1 cellular context compared by ENCODE assay signal in the genomic region with DNA sequence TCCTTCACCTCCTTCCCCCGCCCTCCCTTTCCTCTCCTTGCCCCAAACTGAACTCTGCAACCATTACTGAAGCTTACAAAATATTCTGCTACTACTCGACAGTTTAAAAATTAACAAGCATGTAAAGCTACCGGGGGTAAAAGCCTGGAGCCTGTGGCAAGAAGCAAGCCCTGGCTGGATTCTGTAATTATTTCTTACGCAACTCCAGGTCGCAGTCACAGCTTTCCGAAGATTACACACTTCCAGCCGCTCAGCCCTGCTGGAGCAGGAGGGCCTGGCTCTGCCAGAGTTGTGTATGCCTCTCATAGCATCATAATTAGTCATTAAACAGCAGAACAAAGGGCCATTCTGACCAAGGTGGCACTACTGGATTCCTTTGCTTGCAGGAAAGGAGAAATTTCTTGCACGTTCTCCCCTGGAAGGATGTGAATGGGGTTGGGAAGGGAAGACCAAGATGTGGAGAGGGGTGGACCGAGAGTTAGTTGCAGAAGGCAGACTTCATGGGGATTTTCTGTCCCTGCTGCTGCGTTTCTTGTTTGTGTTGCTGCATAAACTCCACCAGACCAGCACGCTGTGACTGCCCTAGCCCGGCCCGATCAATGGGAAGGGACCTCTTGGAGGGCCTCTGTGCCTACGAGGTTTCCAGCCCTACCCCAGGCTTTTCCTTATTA.
TF ChIP-seq lines count a peak whose summit lies in the region.

No MANE protein-coding gene starts in this region.

TF ChIP-seq in HepG2, 621 proteins besides CTCF, POLR2A, EP300 and RAD21 (continued from another document and continues in another):
- TF ChIP-seq, protein P1, sequence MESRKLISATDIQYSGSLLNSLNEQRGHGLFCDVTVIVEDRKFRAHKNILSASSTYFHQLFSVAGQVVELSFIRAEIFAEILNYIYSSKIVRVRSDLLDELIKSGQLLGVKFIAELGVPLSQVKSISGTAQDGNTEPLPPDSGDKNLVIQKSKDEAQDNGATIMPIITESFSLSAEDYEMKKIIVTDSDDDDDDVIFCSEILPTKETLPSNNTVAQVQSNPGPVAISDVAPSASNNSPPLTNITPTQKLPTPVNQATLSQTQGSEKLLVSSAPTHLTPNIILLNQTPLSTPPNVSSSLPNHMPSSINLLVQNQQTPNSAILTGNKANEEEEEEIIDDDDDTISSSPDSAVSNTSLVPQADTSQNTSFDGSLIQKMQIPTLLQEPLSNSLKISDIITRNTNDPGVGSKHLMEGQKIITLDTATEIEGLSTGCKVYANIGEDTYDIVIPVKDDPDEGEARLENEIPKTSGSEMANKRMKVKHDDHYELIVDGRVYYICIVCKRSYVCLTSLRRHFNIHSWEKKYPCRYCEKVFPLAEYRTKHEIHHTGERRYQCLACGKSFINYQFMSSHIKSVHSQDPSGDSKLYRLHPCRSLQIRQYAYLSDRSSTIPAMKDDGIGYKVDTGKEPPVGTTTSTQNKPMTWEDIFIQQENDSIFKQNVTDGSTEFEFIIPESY (CRISPR knock-in tag; IDR thresholded peaks at IDR 0.05) = peak; percentile 79
- no peak for TF ChIP-seq NR1H2 (CRISPR knock-in tag; IDR thresholded peaks at IDR 0.05; ENCODE audit: borderline replicate concordance, low read depth)
- TF ChIP-seq, protein P2, sequence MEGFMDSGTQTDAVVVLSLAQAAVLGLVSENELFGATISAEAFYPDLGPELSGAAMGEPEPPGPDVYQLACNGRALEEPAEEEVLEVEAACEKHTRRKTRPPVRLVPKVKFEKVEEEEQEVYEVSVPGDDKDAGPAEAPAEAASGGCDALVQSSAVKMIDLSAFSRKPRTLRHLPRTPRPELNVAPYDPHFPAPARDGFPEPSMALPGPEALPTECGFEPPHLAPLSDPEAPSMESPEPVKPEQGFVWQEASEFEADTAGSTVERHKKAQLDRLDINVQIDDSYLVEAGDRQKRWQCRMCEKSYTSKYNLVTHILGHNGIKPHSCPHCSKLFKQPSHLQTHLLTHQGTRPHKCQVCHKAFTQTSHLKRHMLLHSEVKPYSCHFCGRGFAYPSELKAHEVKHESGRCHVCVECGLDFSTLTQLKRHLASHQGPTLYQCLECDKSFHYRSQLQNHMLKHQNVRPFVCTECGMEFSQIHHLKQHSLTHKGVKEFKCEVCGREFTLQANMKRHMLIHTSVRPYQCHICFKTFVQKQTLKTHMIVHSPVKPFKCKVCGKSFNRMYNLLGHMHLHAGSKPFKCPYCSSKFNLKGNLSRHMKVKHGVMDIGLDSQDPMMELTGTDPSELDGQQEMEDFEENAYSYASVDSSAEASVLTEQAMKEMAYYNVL (CRISPR knock-in tag; IDR thresholded peaks at IDR 0.05; ENCODE audit: borderline replicate concordance) = peak; percentile 94
- TF ChIP-seq SRSF9 (IDR thresholded peaks at IDR 0.05; ENCODE audit: borderline replicate concordance, insufficient read depth, low read depth, low read length, poor library complexity, severe bottlenecking) = no peak
- TF ChIP-seq, protein P3, sequence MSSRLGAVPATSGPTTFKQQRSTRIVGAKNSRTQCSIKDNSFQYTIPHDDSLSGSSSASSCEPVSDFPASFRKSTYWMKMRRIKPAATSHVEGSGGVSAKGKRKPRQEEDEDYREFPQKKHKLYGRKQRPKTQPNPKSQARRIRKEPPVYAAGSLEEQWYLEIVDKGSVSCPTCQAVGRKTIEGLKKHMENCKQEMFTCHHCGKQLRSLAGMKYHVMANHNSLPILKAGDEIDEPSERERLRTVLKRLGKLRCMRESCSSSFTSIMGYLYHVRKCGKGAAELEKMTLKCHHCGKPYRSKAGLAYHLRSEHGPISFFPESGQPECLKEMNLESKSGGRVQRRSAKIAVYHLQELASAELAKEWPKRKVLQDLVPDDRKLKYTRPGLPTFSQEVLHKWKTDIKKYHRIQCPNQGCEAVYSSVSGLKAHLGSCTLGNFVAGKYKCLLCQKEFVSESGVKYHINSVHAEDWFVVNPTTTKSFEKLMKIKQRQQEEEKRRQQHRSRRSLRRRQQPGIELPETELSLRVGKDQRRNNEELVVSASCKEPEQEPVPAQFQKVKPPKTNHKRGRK (CRISPR knock-in tag; IDR thresholded peaks at IDR 0.05) = no peak
- peak; percentile 88 for TF ChIP-seq SMC3 (IDR thresholded peaks at IDR 0.05; ENCODE audit: low read length)
- TF ChIP-seq, protein P4, sequence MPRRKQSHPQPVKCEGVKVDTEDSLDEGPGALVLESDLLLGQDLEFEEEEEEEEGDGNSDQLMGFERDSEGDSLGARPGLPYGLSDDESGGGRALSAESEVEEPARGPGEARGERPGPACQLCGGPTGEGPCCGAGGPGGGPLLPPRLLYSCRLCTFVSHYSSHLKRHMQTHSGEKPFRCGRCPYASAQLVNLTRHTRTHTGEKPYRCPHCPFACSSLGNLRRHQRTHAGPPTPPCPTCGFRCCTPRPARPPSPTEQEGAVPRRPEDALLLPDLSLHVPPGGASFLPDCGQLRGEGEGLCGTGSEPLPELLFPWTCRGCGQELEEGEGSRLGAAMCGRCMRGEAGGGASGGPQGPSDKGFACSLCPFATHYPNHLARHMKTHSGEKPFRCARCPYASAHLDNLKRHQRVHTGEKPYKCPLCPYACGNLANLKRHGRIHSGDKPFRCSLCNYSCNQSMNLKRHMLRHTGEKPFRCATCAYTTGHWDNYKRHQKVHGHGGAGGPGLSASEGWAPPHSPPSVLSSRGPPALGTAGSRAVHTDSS (CRISPR knock-in tag; conservative IDR thresholded peaks at IDR 0.05) = no peak
- TF ChIP-seq ZZZ3 (CRISPR knock-in tag; IDR thresholded peaks at IDR 0.05; ENCODE audit: borderline replicate concordance) = no peak
- TF ChIP-seq XRCC5 (optimal IDR thresholded peaks at IDR 0.05; ENCODE audit: low read length) = peak; percentile 91
- no peak for TF ChIP-seq IKZF4 (CRISPR knock-in tag; IDR thresholded peaks at IDR 0.05; ENCODE audit: borderline replicate concordance, low read depth, not compliant biosample characterization)
- TF ChIP-seq, protein P5, sequence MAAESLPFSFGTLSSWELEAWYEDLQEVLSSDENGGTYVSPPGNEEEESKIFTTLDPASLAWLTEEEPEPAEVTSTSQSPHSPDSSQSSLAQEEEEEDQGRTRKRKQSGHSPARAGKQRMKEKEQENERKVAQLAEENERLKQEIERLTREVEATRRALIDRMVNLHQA (CRISPR knock-in tag; IDR thresholded peaks at IDR 0.05) = no peak
- TF ChIP-seq ATRX (CRISPR knock-in tag; IDR thresholded peaks at IDR 0.05; ENCODE audit: borderline replicate concordance) = no peak
- TF ChIP-seq NFIC (IDR thresholded peaks at IDR 0.05; ENCODE audit: low read length) = peak; percentile 44
- TF ChIP-seq YEATS2 (CRISPR knock-in tag; IDR thresholded peaks at IDR 0.05; ENCODE audit: borderline replicate concordance) = peak; percentile 77; the same call in 1 of the 2 replicates
- TF ChIP-seq, protein P6, sequence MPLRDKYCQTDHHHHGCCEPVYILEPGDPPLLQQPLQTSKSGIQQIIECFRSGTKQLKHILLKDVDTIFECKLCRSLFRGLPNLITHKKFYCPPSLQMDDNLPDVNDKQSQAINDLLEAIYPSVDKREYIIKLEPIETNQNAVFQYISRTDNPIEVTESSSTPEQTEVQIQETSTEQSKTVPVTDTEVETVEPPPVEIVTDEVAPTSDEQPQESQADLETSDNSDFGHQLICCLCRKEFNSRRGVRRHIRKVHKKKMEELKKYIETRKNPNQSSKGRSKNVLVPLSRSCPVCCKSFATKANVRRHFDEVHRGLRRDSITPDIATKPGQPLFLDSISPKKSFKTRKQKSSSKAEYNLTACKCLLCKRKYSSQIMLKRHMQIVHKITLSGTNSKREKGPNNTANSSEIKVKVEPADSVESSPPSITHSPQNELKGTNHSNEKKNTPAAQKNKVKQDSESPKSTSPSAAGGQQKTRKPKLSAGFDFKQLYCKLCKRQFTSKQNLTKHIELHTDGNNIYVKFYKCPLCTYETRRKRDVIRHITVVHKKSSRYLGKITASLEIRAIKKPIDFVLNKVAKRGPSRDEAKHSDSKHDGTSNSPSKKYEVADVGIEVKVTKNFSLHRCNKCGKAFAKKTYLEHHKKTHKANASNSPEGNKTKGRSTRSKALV (CRISPR knock-in tag; IDR thresholded peaks at IDR 0.05) = peak; percentile 61; the same call in 1 of the 2 replicates
- no peak for TF ChIP-seq SP2 (CRISPR knock-in tag; IDR thresholded peaks at IDR 0.05)
- peak; percentile 80; the same call in 1 of the 2 replicates for TF ChIP-seq ZFP37 (CRISPR knock-in tag; IDR thresholded peaks at IDR 0.05; ENCODE audit: borderline replicate concordance)
- no peak for TF ChIP-seq SOX6 (IDR thresholded peaks at IDR 0.05)
- TF ChIP-seq SOX6 (CRISPR knock-in tag; IDR thresholded peaks at IDR 0.05) = peak; percentile 97
- TF ChIP-seq ZNF562 (CRISPR knock-in tag; IDR thresholded peaks at IDR 0.05; ENCODE audit: borderline replicate concordance) = no peak; the same call in 1 of the 2 replicates
- peak; percentile 95 for TF ChIP-seq ZNF331 (CRISPR knock-in tag; IDR thresholded peaks at IDR 0.05)
- TF ChIP-seq ZNF263 (CRISPR knock-in tag; IDR thresholded peaks at IDR 0.05) = peak; percentile 33; the same call in 1 of the 2 replicates
- TF ChIP-seq NR3C1 (CRISPR knock-in tag; IDR thresholded peaks at IDR 0.05) = no peak
- peak; percentile 72 for TF ChIP-seq GFI1 (CRISPR knock-in tag; IDR thresholded peaks at IDR 0.05; ENCODE audit: borderline replicate concordance)
- TF ChIP-seq, protein P7, sequence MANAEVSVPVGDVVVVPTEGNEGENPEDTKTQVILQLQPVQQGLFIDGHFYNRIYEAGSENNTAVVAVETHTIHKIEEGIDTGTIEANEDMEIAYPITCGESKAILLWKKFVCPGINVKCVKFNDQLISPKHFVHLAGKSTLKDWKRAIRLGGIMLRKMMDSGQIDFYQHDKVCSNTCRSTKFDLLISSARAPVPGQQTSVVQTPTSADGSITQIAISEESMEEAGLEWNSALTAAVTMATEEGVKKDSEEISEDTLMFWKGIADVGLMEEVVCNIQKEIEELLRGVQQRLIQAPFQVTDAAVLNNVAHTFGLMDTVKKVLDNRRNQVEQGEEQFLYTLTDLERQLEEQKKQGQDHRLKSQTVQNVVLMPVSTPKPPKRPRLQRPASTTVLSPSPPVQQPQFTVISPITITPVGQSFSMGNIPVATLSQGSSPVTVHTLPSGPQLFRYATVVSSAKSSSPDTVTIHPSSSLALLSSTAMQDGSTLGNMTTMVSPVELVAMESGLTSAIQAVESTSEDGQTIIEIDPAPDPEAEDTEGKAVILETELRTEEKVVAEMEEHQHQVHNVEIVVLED (CRISPR knock-in tag; IDR thresholded peaks at IDR 0.05; ENCODE audit: borderline replicate concordance) = no peak
- TF ChIP-seq HNF4G (IDR thresholded peaks at IDR 0.05; ENCODE audit: borderline replicate concordance, low read depth, low read length) = peak; percentile 79; the same call in 1 of the 2 replicates
- TF ChIP-seq HNF4G (CRISPR knock-in tag; IDR thresholded peaks at IDR 0.05; ENCODE audit: borderline replicate concordance, low read depth) = peak; percentile 73; the same call in 1 of the 2 replicates
- TF ChIP-seq, protein P8, sequence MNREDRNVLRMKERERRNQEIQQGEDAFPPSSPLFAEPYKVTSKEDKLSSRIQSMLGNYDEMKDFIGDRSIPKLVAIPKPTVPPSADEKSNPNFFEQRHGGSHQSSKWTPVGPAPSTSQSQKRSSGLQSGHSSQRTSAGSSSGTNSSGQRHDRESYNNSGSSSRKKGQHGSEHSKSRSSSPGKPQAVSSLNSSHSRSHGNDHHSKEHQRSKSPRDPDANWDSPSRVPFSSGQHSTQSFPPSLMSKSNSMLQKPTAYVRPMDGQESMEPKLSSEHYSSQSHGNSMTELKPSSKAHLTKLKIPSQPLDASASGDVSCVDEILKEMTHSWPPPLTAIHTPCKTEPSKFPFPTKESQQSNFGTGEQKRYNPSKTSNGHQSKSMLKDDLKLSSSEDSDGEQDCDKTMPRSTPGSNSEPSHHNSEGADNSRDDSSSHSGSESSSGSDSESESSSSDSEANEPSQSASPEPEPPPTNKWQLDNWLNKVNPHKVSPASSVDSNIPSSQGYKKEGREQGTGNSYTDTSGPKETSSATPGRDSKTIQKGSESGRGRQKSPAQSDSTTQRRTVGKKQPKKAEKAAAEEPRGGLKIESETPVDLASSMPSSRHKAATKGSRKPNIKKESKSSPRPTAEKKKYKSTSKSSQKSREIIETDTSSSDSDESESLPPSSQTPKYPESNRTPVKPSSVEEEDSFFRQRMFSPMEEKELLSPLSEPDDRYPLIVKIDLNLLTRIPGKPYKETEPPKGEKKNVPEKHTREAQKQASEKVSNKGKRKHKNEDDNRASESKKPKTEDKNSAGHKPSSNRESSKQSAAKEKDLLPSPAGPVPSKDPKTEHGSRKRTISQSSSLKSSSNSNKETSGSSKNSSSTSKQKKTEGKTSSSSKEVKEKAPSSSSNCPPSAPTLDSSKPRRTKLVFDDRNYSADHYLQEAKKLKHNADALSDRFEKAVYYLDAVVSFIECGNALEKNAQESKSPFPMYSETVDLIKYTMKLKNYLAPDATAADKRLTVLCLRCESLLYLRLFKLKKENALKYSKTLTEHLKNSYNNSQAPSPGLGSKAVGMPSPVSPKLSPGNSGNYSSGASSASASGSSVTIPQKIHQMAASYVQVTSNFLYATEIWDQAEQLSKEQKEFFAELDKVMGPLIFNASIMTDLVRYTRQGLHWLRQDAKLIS (CRISPR knock-in tag; IDR thresholded peaks at IDR 0.05) = no peak
- no peak; the same call in 1 of the 2 replicates for TF ChIP-seq GZF1 (CRISPR knock-in tag; IDR thresholded peaks at IDR 0.05)
- no peak for TF ChIP-seq ZNF570 (CRISPR knock-in tag; IDR thresholded peaks at IDR 0.05; ENCODE audit: borderline replicate concordance)
- 0 out of 2 replicates have a peak, but pooled peaks have one; percentile 17 for TF ChIP-seq WIZ (CRISPR knock-in tag; IDR thresholded peaks at IDR 0.05)
- no peak for TF ChIP-seq ZNF337 (CRISPR knock-in tag; IDR thresholded peaks at IDR 0.05; ENCODE audit: borderline replicate concordance, low read depth)
- TF ChIP-seq ZNF230 (CRISPR knock-in tag; IDR thresholded peaks at IDR 0.05) = 0 out of 2 replicates have a peak, but pooled peaks have one; percentile 47
